Comparison of ENCODE assay signal across 9 cellular contexts in the genomic region with DNA sequence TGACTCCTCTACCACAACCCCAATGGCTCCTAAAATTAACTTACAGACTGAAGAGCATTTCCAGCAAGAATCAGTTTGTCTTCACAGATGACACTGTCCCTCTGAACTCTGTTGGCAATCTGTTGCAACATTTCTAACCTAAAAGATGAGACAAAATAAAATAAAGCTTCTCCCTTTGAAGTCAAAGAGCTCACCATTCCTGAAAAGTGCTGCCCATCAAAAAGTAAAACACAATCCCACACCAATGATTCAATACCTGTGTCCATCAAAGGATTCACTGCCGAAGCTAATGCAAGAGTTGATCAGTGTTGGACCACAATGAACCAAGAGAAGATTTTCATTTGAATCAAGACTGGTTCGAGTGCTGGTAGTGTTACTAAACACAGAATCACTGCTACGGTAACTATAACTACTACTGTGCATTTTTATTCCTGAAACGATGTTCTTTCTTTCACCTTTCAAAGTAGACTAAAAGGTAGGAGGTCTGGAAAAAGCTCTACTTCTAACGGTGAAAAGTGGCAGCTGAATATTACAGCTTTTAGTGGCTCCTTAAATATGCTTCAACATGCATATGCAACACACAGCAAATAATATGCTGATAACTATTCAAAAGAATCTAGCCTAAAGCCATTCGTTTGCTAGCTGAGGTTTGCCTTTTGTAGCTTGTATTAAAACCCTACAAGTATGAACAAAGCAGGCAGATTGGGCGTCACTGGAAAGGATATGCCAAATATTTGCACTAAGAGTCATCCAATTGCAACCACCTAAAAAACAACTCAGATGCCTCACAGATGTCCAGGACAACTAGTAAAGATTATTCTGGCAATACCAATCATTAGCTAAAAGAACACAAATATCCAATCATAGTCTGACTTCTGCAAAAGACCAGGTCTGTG. TPM values are rescaled to one million over a fixed set of nuclear protein-coding genes. Genes with fewer than 3 reads are reported as not detected.
DNase-seq lines count a peak whose midpoint lies in the region; ATAC-seq and TF ChIP-seq lines count a peak whose summit lies in the region.
"Had no signal": no experiment of that assay in that cellular context is flagged by ENCODE, and none has a peak within 500 bp of the region (broad histone marks: within the 10 kb centered on the region; RNA-seq: fewer than 3 reads in every experiment).

TSS of gene DST (minus strand) at position 524 of the 896 bp plus-strand sequence.

- no peak for TF ChIP-seq POLR2A in right lobe of liver (IDR thresholded peaks at IDR 0.05)

- no peaks in the 10 kb centered on the region for H3K27me3 ChIP-seq in right lobe of liver
- H3K27me3 ChIP-seq: BLaER1 had no signal

- TF ChIP-seq CTCF in chondrocyte (IDR thresholded peaks at IDR 0.05) (no peak), right lobe of liver (IDR thresholded peaks at IDR 0.05) (no peak)

- H3K36me3 Mint-ChIP-seq in chondrocyte (ENCODE audit: low read depth): peaks cover 17% of the 10 kb centered on the region

- peak within 1 kb of the TSS; percentile 0 to 19 (median 14) for H3K27ac ChIP-seq in right lobe of liver
- H3K27ac ChIP-seq: BLaER1 had no signal

- no peak within 1 kb of the TSS for H3K4me3 Mint-ChIP-seq in chondrocyte (ENCODE audit: unreplicated experiment)

- H3K36me3 ChIP-seq in right lobe of liver: peaks cover 0 to 45% (median 12%) of the 10 kb centered on the region in 4 donors

- peaks cover 0 to 19% (median 5%) of the 10 kb centered on the region in 4 donors for H3K4me1 ChIP-seq in right lobe of liver
- H3K4me1 ChIP-seq: BLaER1 had no signal

- peak within 1 kb of the TSS; percentile 86 for H3K27ac Mint-ChIP-seq in chondrocyte (ENCODE audit: unreplicated experiment)

- H3K27me3 Mint-ChIP-seq in chondrocyte (ENCODE audit: low read depth): no peaks in the 10 kb centered on the region

- intact Hi-C loops in right lobe of liver (cut with DNase I): loop anchor here in 1 of 2 donors (10.0 kb wide), 1 partner anchor 52 kb away; no protein-coding TSS in a partner anchor

- peaks cover 24% of the 10 kb centered on the region for H3K4me1 Mint-ChIP-seq in chondrocyte (ENCODE audit: low read depth)

- WGBS in right lobe of liver (ENCODE audit: insufficient coverage, low coverage, low lambda C conversion rate, missing lambda C conversion rate): 62% methylated on average over 7 of the region's 7 CpGs

- ATAC-seq in right lobe of liver: peak; percentile 80 to 86 (median 84)
- ATAC-seq in GM18520 (IDR thresholded peaks at IDR 0.05; ENCODE audit: unreplicated experiment): no peak

- H3K9me3 Mint-ChIP-seq in chondrocyte (ENCODE audit: low read depth): no peaks in the 10 kb centered on the region

- DNase-seq in NCI-H510A treated with DMSO at 0.1 percent for 48 hours (lab: John Stamatoyannopoulos, UW) (peak; percentile 18), NCI-H510A (lab: John Stamatoyannopoulos, UW) (no peak), chondrocyte (ENCODE audit: low spot score) (no peak), right lobe of liver (no peak), ureter (ENCODE audit: low spot score) (no peak), GDM1 (lab: John Stamatoyannopoulos, UW) (no peak)
- no peak for DNase-seq in activated effector memory CD4-positive, alpha-beta T cell treated with anti-CD3 and anti-CD28 coated beads, Interleukin-2, amount 50 U/mL, for 16 hours

- no peaks in the 10 kb centered on the region for H3K9me3 ChIP-seq in right lobe of liver
- H3K9me3 ChIP-seq: BLaER1 had no signal

- no peak within 1 kb of the TSS for H3K4me3 ChIP-seq in right lobe of liver
- H3K4me3 ChIP-seq: BLaER1 had no signal

RNA-seq across cellular contexts. Expression of gene DST, which starts in this region (rescaled TPM):
- total RNA-seq in chondrocyte: 160 to 273 TPM (median 168 TPM) in 3 replicates
- 100 to 1,000 TPM in 5 of 6 experiments, 10 to 100 TPM in 1; 92.1 to 207 (median 156) TPM for total RNA-seq in right lobe of liver
- total RNA-seq in ureter: 367 TPM
